Comparison of ENCODE assay signal across 8 cellular contexts in the genomic region with DNA sequence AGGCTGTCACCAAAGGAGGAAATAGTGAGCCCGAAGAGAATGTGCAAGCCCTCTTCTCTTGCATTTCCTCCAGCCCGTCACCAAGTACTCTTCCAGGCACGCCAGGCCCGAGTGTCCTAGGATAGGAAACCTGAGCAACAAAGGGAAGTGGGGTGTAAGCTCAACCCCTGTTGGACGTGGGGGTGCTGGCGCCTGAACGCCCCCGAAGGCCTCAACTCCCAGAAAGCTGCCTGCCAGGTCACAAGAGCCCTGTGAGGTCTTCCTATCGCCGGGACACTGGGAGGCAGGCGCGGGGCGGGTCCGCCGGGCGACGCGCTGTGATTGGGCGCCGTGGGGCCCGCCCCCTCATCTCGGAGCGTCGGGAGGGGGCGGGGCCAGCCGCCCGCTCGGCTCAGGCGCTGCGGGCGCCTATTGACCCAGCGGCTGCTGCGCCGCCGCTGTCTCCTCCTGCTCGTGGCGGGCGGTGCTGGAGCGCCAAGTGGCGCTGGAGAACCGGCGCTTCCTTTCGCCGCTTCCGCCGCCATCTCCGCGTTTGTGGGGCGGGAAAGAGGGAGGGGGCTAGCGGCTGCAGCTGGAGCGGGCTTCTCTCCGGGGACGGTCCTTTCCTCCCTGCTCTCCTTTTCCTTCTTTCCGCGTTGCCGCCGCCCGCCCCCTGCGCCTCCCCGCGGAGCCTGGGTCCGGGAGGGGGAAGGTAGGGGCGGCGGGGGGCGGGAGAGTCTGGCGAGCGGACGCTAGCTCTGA. TPM values are rescaled to one million over a fixed set of nuclear protein-coding genes. Genes with fewer than 3 reads are reported as not detected.
DNase-seq lines count a peak whose midpoint lies in the region; ATAC-seq and TF ChIP-seq lines count a peak whose summit lies in the region.

No MANE protein-coding gene starts in this region.

- peaks cover 21% of the 10 kb centered on the region for H3K4me1 ChIP-seq in lower lobe of right lung

- H3K4me3 ChIP-seq in dorsolateral prefrontal cortex (peak overlapping the region; percentile 55 to 98 (median 92)), lower lobe of right lung (peak overlapping the region; percentile 89)

- H3K27ac ChIP-seq in CD4-positive, alpha-beta T cell (ENCODE audit: low read depth, low read length), result peak overlapping the region; percentile 92
- H3K27ac ChIP-seq in dorsolateral prefrontal cortex, result peak overlapping the region; percentile 89 to 99 (median 97)
- peak overlapping the region; percentile 94 for H3K27ac ChIP-seq in lower lobe of right lung

- intact Hi-C loops in CD4-positive, alpha-beta T cell (cut with DNase I, micrococcal nuclease), result loop anchor here (1.0 to 10.0 kb wide), 9 partner anchors 280 to 1306 kb away; partner anchors contain the start of genes PJA2 (in 2 of the 2), FBXL17 (in 1 of the 2), FER (in 1 of the 2) and SLC25A46 (in 1 of the 2)
- intact Hi-C loops in activated CD4-positive, alpha-beta memory T cell treated with anti-CD3 and anti-CD28 coated beads for 36 hours (cut with micrococcal nuclease), result loop anchor here (1.0 to 5.0 kb wide), 10 partner anchors 99 to 1824 kb away; partner anchors contain the start of genes FBXL17 and STARD4
- intact Hi-C loops in dorsolateral prefrontal cortex (cut with DNase I), result loop anchor here (1.0 to 5.0 kb wide), 5 partner anchors 72 to 279 kb away; no protein-coding TSS in a partner anchor
- intact Hi-C loops in lower lobe of right lung (cut with DNase I), result no loop called here

- ATAC-seq in CD4-positive, alpha-beta T cell (ENCODE audit: poor library complexity), result peak; percentile 70
- ATAC-seq in GM19395 (IDR thresholded peaks at IDR 0.05; ENCODE audit: unreplicated experiment) (peak; percentile 79), HG03521 (IDR thresholded peaks at IDR 0.05; ENCODE audit: unreplicated experiment) (peak; percentile 72), lower lobe of right lung (peak; percentile 96 to 97)

- H3K4me3 Mint-ChIP-seq in CD4-positive, alpha-beta T cell, result peak overlapping the region; percentile 91
- H3K4me3 Mint-ChIP-seq in activated CD4-positive, alpha-beta memory T cell treated with anti-CD3 and anti-CD28 coated beads for 36 hours, result peak overlapping the region; percentile 87

- CTCF ChIA-PET in CD4-positive, alpha-beta T cell (lab: Charles Lee), result interaction anchor here (1.1 kb wide), 1 partner anchor 29 kb away, joined by 3 read pairs; no protein-coding TSS in a partner anchor
- CTCF ChIA-PET in activated CD4-positive, alpha-beta memory T cell treated with anti-CD3 and anti-CD28 coated beads for 36 hours (lab: Charles Lee), result interaction anchor here (0.7 to 1.9 kb wide), 22 partner anchors 9 to 937 kb away, joined by 3 to 6 read pairs (median 4); partner anchors contain the start of gene PJA2

- H3K36me3 ChIP-seq in lower lobe of right lung, result no peaks in the 10 kb centered on the region

- peaks cover 10% of the 10 kb centered on the region for H3K36me3 Mint-ChIP-seq in CD4-positive, alpha-beta T cell (ENCODE audit: low read depth)
- H3K36me3 Mint-ChIP-seq in activated CD4-positive, alpha-beta memory T cell treated with anti-CD3 and anti-CD28 coated beads for 36 hours, result peaks cover 2% of the 10 kb centered on the region

- POLR2A ChIA-PET in CD4-positive, alpha-beta T cell (lab: Charles Lee), result interaction anchor here (0.8 to 4.2 kb wide), 22 partner anchors 9 to 1307 kb away, joined by 3 to 70 read pairs (median 4); partner anchors contain the start of genes FBXL17, FER, PJA2 and SLC25A46
- POLR2A ChIA-PET in activated CD4-positive, alpha-beta memory T cell treated with anti-CD3 and anti-CD28 coated beads for 36 hours (lab: Charles Lee), result interaction anchor here (0.9 to 1.4 kb wide), 4 partner anchors 9 to 940 kb away, joined by 3 to 4 read pairs (median 3); partner anchors contain the start of gene PJA2

- TF ChIP-seq CTCF in CD4-positive, alpha-beta T cell (IDR thresholded peaks at IDR 0.05), result no peak
- TF ChIP-seq CTCF in dorsolateral prefrontal cortex (IDR thresholded peaks at IDR 0.05 in 54 of 56, conservative IDR thresholded peaks at IDR 0.05 in 2 of 56; ENCODE audit: low read depth in 1 of 56, partially characterized antibody in 56 of 56), result peak in 28 of 56 donors; percentile 3 to 51 (median 18)
- TF ChIP-seq CTCF in lower lobe of right lung (IDR thresholded peaks at IDR 0.05), result no peak

- peak; percentile 49 to 78 (median 69) for DNase-seq in CD4-positive, alpha-beta T cell
- DNase-seq in NCI-H748 treated with DMSO at 0.1 percent for 48 hours (lab: John Stamatoyannopoulos, UW) (peak; percentile 45), dorsolateral prefrontal cortex (peak; percentile 35 to 90 (median 84)), lower lobe of right lung (peak; percentile 92)
- DNase-seq in activated CD4-positive, alpha-beta memory T cell treated with anti-CD3 and anti-CD28 coated beads for 36 hours, result peak; percentile 85
- DNase-seq in stimulated activated CD4-positive, alpha-beta T cell treated with anti-CD3 and anti-CD28 coated beads, TNF-alpha, amount 100 ng/mL, for 4 hours (ENCODE audit: low read depth in 3 of 3), result peak; percentile 53 to 67 (median 63)

- H3K4me1 Mint-ChIP-seq in CD4-positive, alpha-beta T cell (ENCODE audit: low read depth), result peaks cover 35% of the 10 kb centered on the region
- peaks cover 40% of the 10 kb centered on the region for H3K4me1 Mint-ChIP-seq in activated CD4-positive, alpha-beta memory T cell treated with anti-CD3 and anti-CD28 coated beads for 36 hours (ENCODE audit: low read depth)

- H3K27me3 ChIP-seq in CD4-positive, alpha-beta T cell (ENCODE audit: control insufficient read depth, insufficient read depth, low read length), result no peaks in the 10 kb centered on the region
- no peaks in the 10 kb centered on the region for H3K27me3 ChIP-seq in dorsolateral prefrontal cortex
- no peaks in the 10 kb centered on the region for H3K27me3 ChIP-seq in lower lobe of right lung (ENCODE audit: low read depth)

- H3K9me3 ChIP-seq in CD4-positive, alpha-beta T cell (ENCODE audit: control insufficient read depth, low read length), result peaks cover 8% of the 10 kb centered on the region
- H3K9me3 ChIP-seq in lower lobe of right lung, result no peaks in the 10 kb centered on the region

- no peaks in the 10 kb centered on the region for H3K27me3 Mint-ChIP-seq in CD4-positive, alpha-beta T cell
- no peaks in the 10 kb centered on the region for H3K27me3 Mint-ChIP-seq in activated CD4-positive, alpha-beta memory T cell treated with anti-CD3 and anti-CD28 coated beads for 36 hours

- no peaks in the 10 kb centered on the region for H3K9me3 Mint-ChIP-seq in CD4-positive, alpha-beta T cell
- peaks cover 13% of the 10 kb centered on the region for H3K9me3 Mint-ChIP-seq in activated CD4-positive, alpha-beta memory T cell treated with anti-CD3 and anti-CD28 coated beads for 36 hours

- peak overlapping the region; percentile 84 for H3K27ac Mint-ChIP-seq in CD4-positive, alpha-beta T cell
- peak overlapping the region; percentile 89 for H3K27ac Mint-ChIP-seq in activated CD4-positive, alpha-beta memory T cell treated with anti-CD3 and anti-CD28 coated beads for 36 hours

RNA-seq across cellular contexts. Expression of gene MAN2A1, which starts 0.6 kb away (rescaled TPM):
- total RNA-seq in CD4-positive, alpha-beta T cell, result 10 to 100 TPM; 50.6 to 52.7 TPM
- 10 to 100 TPM; 33.0 to 35.9 TPM for total RNA-seq in activated CD4-positive, alpha-beta memory T cell treated with anti-CD3 and anti-CD28 coated beads for 36 hours
- total RNA-seq in dorsolateral prefrontal cortex, result 100 to 1,000 TPM in 71 of 120 experiments, 10 to 100 TPM in 49; 47.7 to 446 (median 107) TPM
- 42.9 TPM for total RNA-seq in lower lobe of right lung

Comparison
In these comparisons a context has a peak if more than half of its experiments do, and no peak if none do; other contexts are left out.
1. Peak in every context shown above with its lines: DNase-seq, ATAC-seq, H3K4me3 ChIP-seq and H3K27ac ChIP-seq.